In the genomic region with DNA sequence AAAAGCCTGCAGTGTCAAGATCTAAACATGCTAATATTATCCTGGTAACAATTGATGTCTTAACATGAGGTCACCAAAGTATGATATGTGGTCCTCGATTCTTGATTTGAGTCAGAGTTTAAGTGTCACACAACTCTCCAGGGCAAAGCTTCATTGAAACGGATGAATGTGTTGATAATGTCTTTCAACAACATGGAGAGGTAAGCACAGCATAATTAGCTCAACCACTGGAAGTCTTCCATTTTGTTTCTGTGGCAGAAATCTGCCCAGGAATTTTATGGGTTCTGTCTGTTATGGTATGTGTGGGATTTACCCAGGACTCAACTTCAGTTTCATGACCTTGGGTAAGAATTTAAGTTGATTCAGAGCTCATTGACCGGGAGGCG, we compare ENCODE assay signal across 26 cellular contexts.
DNase-seq lines count a peak whose midpoint lies in the region; ATAC-seq, FAIRE-seq and TF ChIP-seq lines count a peak whose summit lies in the region.
"Had no signal": no experiment of that assay in that cellular context is flagged by ENCODE, and none has a peak within 500 bp of the region (broad histone marks: within the 10 kb centered on the region; RNA-seq: fewer than 3 reads in every experiment).

No MANE protein-coding gene starts in this region.

- H4K91ac ChIP-seq in H1 (replicated peaks; ENCODE audit: insufficient read length, low read length) = no peak overlapping the region

- H3K4me1 ChIP-seq in H1 (replicated peaks in 1 of 4; ENCODE audit: control insufficient read depth in 3 of 4, insufficient read depth in 4 of 4, low read length in 3 of 4) (no peaks in the 10 kb centered on the region), mesendoderm (ENCODE audit: control insufficient read depth, low read depth, low read length) (no peaks in the 10 kb centered on the region), vagina (no peaks in the 10 kb centered on the region)

- H3K9ac ChIP-seq in H1 (replicated peaks in 1 of 4; ENCODE audit: extremely low read depth in 1 of 4, low read depth in 3 of 4, low read length in 3 of 4) (no peak overlapping the region), mesendoderm (ENCODE audit: low read length) (no peak overlapping the region)
- H3K9ac ChIP-seq: BLaER1 had no signal

- H2BK120ac ChIP-seq in H1 (replicated peaks; ENCODE audit: low read depth, low read length) (no peak overlapping the region), mesendoderm (ENCODE audit: low read depth, low read length) (no peak overlapping the region)

- H2BK12ac ChIP-seq in H1 (ENCODE audit: low read depth, low read length) = no peak overlapping the region

- no peaks in the 10 kb centered on the region for H4K20me1 ChIP-seq in H1 (replicated peaks in 1 of 2; ENCODE audit: control insufficient read depth in 1 of 2, insufficient read depth in 2 of 2, low read length in 2 of 2)
- H4K20me1 ChIP-seq: BLaER1 had no signal

- no peak overlapping the region for H3K14ac ChIP-seq in H1 (ENCODE audit: insufficient read length)

- peak overlapping the region; percentile 84 for H3K27ac Mint-ChIP-seq in HFFc6
- H3K27ac Mint-ChIP-seq: CD8-positive, alpha-beta memory T cell; T-helper 1 cell treated with Interleukin-12 subunit alpha and Interleukin-12 subunit beta and Interleukin-4 antibody, amounts not matched to agents 30 μg/mL and 1 μg/mL, for 36 hours had no signal

- H2AK5ac ChIP-seq in H1 (ENCODE audit: low read depth, low read length) (no peak overlapping the region), mesendoderm (ENCODE audit: low read length) (no peak overlapping the region)

- no peaks in the 10 kb centered on the region for H3K27me3 Mint-ChIP-seq in HFFc6 (ENCODE audit: insufficient read depth)
- H3K27me3 Mint-ChIP-seq: CD8-positive, alpha-beta memory T cell had no signal

- H4K5ac ChIP-seq in H1 (ENCODE audit: insufficient read length, low read depth, low read length) = no peak overlapping the region
- no peak overlapping the region for H4K5ac ChIP-seq in mesendoderm (ENCODE audit: low read length)

- no peak for TF ChIP-seq POLR2A in H1 (IDR thresholded peaks at IDR 0.05; ENCODE audit: control extremely low read depth in 1 of 2, low read depth in 2 of 2, low read length in 2 of 2)
- TF ChIP-seq POLR2A in vagina (IDR thresholded peaks at IDR 0.05) = no peak

- TF ChIP-seq EP300 in H1 (IDR thresholded peaks at IDR 0.05; ENCODE audit: borderline replicate concordance in 1 of 2, low read depth in 2 of 2, low read length in 2 of 2) = no peak

- CTCF ChIA-PET in H1 (lab: Charles Lee; ENCODE audit: partially characterized antibody) = interaction anchor here (0.6 to 2.8 kb wide), 4 partner anchors 12 to 930 kb away, joined by 3 to 23 read pairs (median 4); no protein-coding TSS in a partner anchor

- no peaks in the 10 kb centered on the region for H3K36me3 ChIP-seq in H1 (ENCODE audit: control insufficient read depth in 2 of 4, insufficient read depth in 4 of 4, low read length in 3 of 4)
- no peaks in the 10 kb centered on the region for H3K36me3 ChIP-seq in mesendoderm (ENCODE audit: control insufficient read depth, insufficient read depth, low read length)
- no peaks in the 10 kb centered on the region for H3K36me3 ChIP-seq in vagina
- H3K36me3 ChIP-seq: BLaER1 had no signal

- no peak overlapping the region for H3K27ac ChIP-seq in H1 (ENCODE audit: low read depth, low read length)
- H3K27ac ChIP-seq in mesendoderm (ENCODE audit: low read depth, low read length) = no peak overlapping the region
- H3K27ac ChIP-seq in vagina = no peak overlapping the region
- H3K27ac ChIP-seq: BLaER1, RWPE1 had no signal

- intact Hi-C loops in vagina (cut with DNase I) = no loop called here

- H4K8ac ChIP-seq in H1 (ENCODE audit: extremely low read depth, insufficient read depth, low read length) = no peak overlapping the region
- no peak overlapping the region for H4K8ac ChIP-seq in mesendoderm (ENCODE audit: low read depth, low read length)

- no peaks in the 10 kb centered on the region for H3K27me3 ChIP-seq in H1 (replicated peaks in 1 of 4; ENCODE audit: control insufficient read depth in 3 of 4, extremely low read depth in 1 of 4, insufficient read depth in 3 of 4, low read length in 3 of 4)
- H3K27me3 ChIP-seq in mesendoderm (ENCODE audit: insufficient read depth, low read length, poor library complexity) = no peaks in the 10 kb centered on the region
- H3K27me3 ChIP-seq in vagina = no peaks in the 10 kb centered on the region
- H3K27me3 ChIP-seq: BLaER1 had no signal

- no peak overlapping the region for H2BK20ac ChIP-seq in H1 (ENCODE audit: low read length)

- H2BK15ac ChIP-seq in H1 (ENCODE audit: low read length) (no peak overlapping the region), mesendoderm (replicated peaks; ENCODE audit: low read depth) (no peak overlapping the region)

- no peaks in the 10 kb centered on the region; the same call in 1 of the 2 replicates for H3K36me3 Mint-ChIP-seq in HFFc6 (ENCODE audit: low read depth)
- H3K36me3 Mint-ChIP-seq: CD8-positive, alpha-beta memory T cell had no signal

- H3K79me2 ChIP-seq in H1 (ENCODE audit: control insufficient read depth in 1 of 2, insufficient read depth in 2 of 2, low read length in 2 of 2) = no peaks in the 10 kb centered on the region
- no peaks in the 10 kb centered on the region for H3K79me2 ChIP-seq in mesendoderm (ENCODE audit: control insufficient read depth, insufficient read depth, low read length)

- DNase-seq in AG10803 (ENCODE audit: low read depth) (peak; percentile 64), HFFc6 (peak; percentile 57), H1 (ENCODE audit: low read depth in 1 of 2, low spot score in 2 of 2) (no peak), mesendoderm (no peak), NCI-H2081 (lab: John Stamatoyannopoulos, UW) (no peak), A172 (ENCODE audit: low spot score) (no peak), vagina (ENCODE audit: extremely low spot score in 2 of 2) (no peak)
- DNase-seq: CD8-positive, alpha-beta memory T cell; DMS 273 treated with DMSO at 0.1 percent for 48 hours; DMS79; GF-D8; H7; KBM-7; NCI-H1105; NCI-H1436 treated with DMSO at 0.1 percent for 48 hours; NCI-H187 treated with DMSO at 0.1 percent for 48 hours; NCI-H526 treated with DMSO at 0.1 percent for 48 hours; SHP77; SW 1271 had no signal

- H3K4me3 ChIP-seq in AG10803 (ENCODE audit: low read length) (no peak overlapping the region), H1 (ENCODE audit: extremely low read depth in 1 of 4, insufficient read depth in 2 of 4, low read depth in 3 of 4, low read length in 4 of 4) (no peak overlapping the region), mesendoderm (ENCODE audit: low read length) (no peak overlapping the region), vagina (no peak overlapping the region)
- H3K4me3 ChIP-seq: BLaER1 had no signal

- ATAC-seq in HG03571 (IDR thresholded peaks at IDR 0.05; ENCODE audit: unreplicated experiment) = no peak
- ATAC-seq: Panc1 had no signal

- peaks cover 46% of the 10 kb centered on the region for H3K4me1 Mint-ChIP-seq in HFFc6 (ENCODE audit: low read depth)
- H3K4me1 Mint-ChIP-seq: CD8-positive, alpha-beta memory T cell had no signal

- H2AFZ ChIP-seq in H1 (ENCODE audit: low read length) = 0 out of 2 replicates have a peak overlapping the region, but pooled peaks have one; percentile 16

- 84% methylated on average over 4 of the region's 4 CpGs; no CpG with 5 or more reads in 1 of the 2 experiments for WGBS in H1 (ENCODE audit: extremely low coverage in 1 of 2, insufficient coverage in 1 of 2, insufficient read length in 1 of 2, insufficient replicate concordance in 2 of 2, low coverage in 1 of 2, low lambda C conversion rate in 2 of 2, missing lambda C conversion rate in 1 of 2), 2 experiments
- no CpG with 5 or more reads among the region's 4 CpGs for WGBS in mesendoderm (ENCODE audit: extremely low coverage, insufficient coverage, low lambda C conversion rate)

- no peaks in the 10 kb centered on the region for H3K9me3 Mint-ChIP-seq in HFFc6

- H3K9me3 ChIP-seq in H1 (ENCODE audit: insufficient read depth in 2 of 2, low read depth in 1 of 2, low read length in 1 of 2) (no peaks in the 10 kb centered on the region), vagina (no peaks in the 10 kb centered on the region)

- H2BK5ac ChIP-seq in H1 (ENCODE audit: low read depth, low read length) = no peak overlapping the region
- H2BK5ac ChIP-seq in mesendoderm (ENCODE audit: low read length) = no peak overlapping the region

- no peak for FAIRE-seq in H1 (lab: Jason Lieb, UNC)
- FAIRE-seq: GM12892, GM19239 had no signal

- H3K4ac ChIP-seq in H1 (replicated peaks; ENCODE audit: insufficient read length, low read depth, low read length) (no peak overlapping the region), mesendoderm (ENCODE audit: low read depth, low read length) (no peak overlapping the region)

- TF ChIP-seq CTCF in AG10803 (conservative IDR thresholded peaks at IDR 0.05; ENCODE audit: low read length) = no peak
- no peak for TF ChIP-seq CTCF in HFFc6 (IDR thresholded peaks at IDR 0.05)
- TF ChIP-seq CTCF in H1 (IDR thresholded peaks at IDR 0.05; ENCODE audit: control extremely low read depth in 1 of 3, insufficient read depth in 1 of 3, low read depth in 1 of 3, low read length in 3 of 3) = no peak
- no peak for TF ChIP-seq CTCF in vagina (IDR thresholded peaks at IDR 0.05)

- no peak for TF ChIP-seq RAD21 in H1 (IDR thresholded peaks at IDR 0.05 in 1 of 2, conservative IDR thresholded peaks at IDR 0.05 in 1 of 2; ENCODE audit: low read depth in 2 of 2, low read length in 2 of 2)

- no peaks in the 10 kb centered on the region for H3K23me2 ChIP-seq in H1 (ENCODE audit: low read depth, low read length)

- H3K56ac ChIP-seq in H1 (replicated peaks; ENCODE audit: insufficient read length, low read depth, low read length) (no peak overlapping the region), mesendoderm (ENCODE audit: low read length) (no peak overlapping the region)

- H3K23ac ChIP-seq in H1 (ENCODE audit: insufficient read length) = no peak overlapping the region
- no peak overlapping the region for H3K23ac ChIP-seq in mesendoderm (ENCODE audit: low read length)

- no peaks in the 10 kb centered on the region for H3K79me1 ChIP-seq in H1 (ENCODE audit: low read depth, low read length)
- no peaks in the 10 kb centered on the region for H3K79me1 ChIP-seq in mesendoderm (ENCODE audit: low read length)

- H3K4me3 Mint-ChIP-seq in HFFc6 = peak overlapping the region; percentile 55
- H3K4me3 Mint-ChIP-seq: CD8-positive, alpha-beta memory T cell; T-helper 1 cell treated with Interleukin-12 subunit alpha and Interleukin-12 subunit beta and Interleukin-4 antibody, amounts not matched to agents 30 μg/mL and 1 μg/mL, for 36 hours had no signal

- H3K18ac ChIP-seq in H1 (ENCODE audit: extremely low read depth, low read length) (no peak overlapping the region), mesendoderm (ENCODE audit: low read length) (peak overlapping the region; percentile 45)

- no peak overlapping the region for H3K4me2 ChIP-seq in H1 (ENCODE audit: insufficient read depth in 1 of 2, low read depth in 2 of 2, low read length in 2 of 2)
- H3K4me2 ChIP-seq in mesendoderm (ENCODE audit: low read length) = no peak overlapping the region
- H3K4me2 ChIP-seq: BLaER1 had no signal

- POLR2A ChIA-PET in H1 (lab: Charles Lee; ENCODE audit: partially characterized antibody) = no interaction called here

TF ChIP-seq in H1, 55 proteins besides CTCF, POLR2A, EP300 and RAD21 (continues in another document):
- TF ChIP-seq EGR1 (IDR thresholded peaks at IDR 0.05; ENCODE audit: borderline replicate concordance, low read depth, low read length) = no peak
- no peak for TF ChIP-seq TAF1 (IDR thresholded peaks at IDR 0.05; ENCODE audit: low read depth, low read length)
- TF ChIP-seq RFX5 (IDR thresholded peaks at IDR 0.05; ENCODE audit: borderline replicate concordance, low read depth, low read length) = no peak

Comparison
In these comparisons a context has a peak if more than half of its experiments do, and no peak if none do; other contexts are left out.
1. DNase-seq: peak in AG10803 (single experiment) and HFFc6 (single experiment); none in H1 (0 of 2), mesendoderm (single experiment), NCI-H2081 (0 of 2), A172 (single experiment) and vagina (0 of 2).